ENCODE assay signal across 20 cellular contexts in genomic region chr7:1366801-1367405, GRCh38.
"Had no signal": no experiment of that assay in that cellular context is flagged by ENCODE, and none has a peak within 500 bp of the region (broad histone marks: within the 10 kb centered on the region; RNA-seq: fewer than 3 reads in every experiment).

No MANE protein-coding gene starts in this region.

- H3K4me3 ChIP-seq: body of pancreas, cardiac muscle cell, right lobe of liver, skin epidermis, stomach, suprapubic skin, tibial nerve had no signal

- H3K9me3 ChIP-seq: right lobe of liver had no signal

- ATAC-seq: body of pancreas; right lobe of liver; stimulated activated memory B cell treated with anti-CD40 and anti-IgM and Interleukin-4, amounts not matched to agents 10 μg/mL and 1 μg/mL and 100 μg/mL, for 72 hours; WTC11 had no signal

- H3K36me3 ChIP-seq: cardiac muscle cell, right lobe of liver, stomach, suprapubic skin, tibial nerve had no signal

- H3K27ac ChIP-seq: body of pancreas, cardiac muscle cell, parathyroid adenoma, right lobe of liver, skin epidermis, stomach, suprapubic skin, tibial nerve had no signal

- H3K4me1 ChIP-seq: body of pancreas, parathyroid adenoma, right lobe of liver had no signal

- DNase-seq: activated CD4-positive, alpha-beta T cell treated with anti-CD3 and anti-CD28 coated beads, Interleukin-2, amount 50 U/mL, for 48 hours; activated naive CD4-positive, alpha-beta T cell treated with anti-CD3 and anti-CD28 coated beads for 36 hours; activated T-cell treated with anti-CD3 and anti-CD28 coated beads, Interleukin-2, amount 50 U/mL, for 48 hours; anterior cingulate cortex; body of pancreas; effector CD4-positive, alpha-beta T cell; immature natural killer cell; kidney glomerular epithelial cell; midbrain; nucleus accumbens; stomach; T1000 had no signal
